1 cellular context compared by ENCODE assay signal in genomic region chr21:29074007-29074376, GRCh38.
A peak's percentile ranks its signal among the peaks of the same experiment; 100 is the strongest.
TF ChIP-seq lines count a peak whose summit lies in the region.

No MANE protein-coding gene starts in this region.

TF ChIP-seq in K562, 482 proteins besides CTCF, POLR2A, EP300 and RAD21 (continued from another document and continues in another):
- TF ChIP-seq ZNF407 (IDR thresholded peaks at IDR 0.05; ENCODE audit: low read depth) (no peak), TBP (optimal IDR thresholded peaks at IDR 0.05; ENCODE audit: low read depth, low read length) (no peak), HMG20B (CRISPR knock-in tag; IDR thresholded peaks at IDR 0.05) (no peak), ETS1 (conservative IDR thresholded peaks at IDR 0.05; ENCODE audit: control insufficient read depth, low read depth, low read length) (no peak), PTRF (tag; IDR thresholded peaks at IDR 0.05) (no peak), RB1 (IDR thresholded peaks at IDR 0.05; ENCODE audit: low read depth) (no peak), CHD4 (IDR thresholded peaks at IDR 0.05; ENCODE audit: insufficient read depth, insufficient replicate concordance, low read depth, low read length, poor library complexity, severe bottlenecking) (no peak), SRF (CRISPR knock-in tag; IDR thresholded peaks at IDR 0.05) (no peak), ZNF280B (CRISPR knock-in tag; IDR thresholded peaks at IDR 0.05) (no peak), SIRT6 (IDR thresholded peaks at IDR 0.05; ENCODE audit: low read depth, low read length) (no peak), RAD51 (IDR thresholded peaks at IDR 0.05; ENCODE audit: borderline replicate concordance, low read depth) (no peak), ZNF592 (IDR thresholded peaks at IDR 0.05) (0 out of 2 replicates have a peak, but pooled peaks have one; percentile 36), ZNF24 (IDR thresholded peaks at IDR 0.05) (no peak), PHTF2 (CRISPR knock-in tag; IDR thresholded peaks at IDR 0.05) (no peak), GABPA (tag; conservative IDR thresholded peaks at IDR 0.05; ENCODE audit: low read depth) (no peak), MECOM (CRISPR knock-in tag; IDR thresholded peaks at IDR 0.05) (peak; percentile 20; the same call in 1 of the 2 replicates), STAT6 (CRISPR knock-in tag; IDR thresholded peaks at IDR 0.05) (no peak), POLR2B (IDR thresholded peaks at IDR 0.05; ENCODE audit: low read depth, partially characterized antibody) (no peak), HMGXB4 (CRISPR knock-in tag; IDR thresholded peaks at IDR 0.05) (no peak), ETV1 (tag; conservative IDR thresholded peaks at IDR 0.05; ENCODE audit: low read depth) (no peak), RBBP5 (IDR thresholded peaks at IDR 0.05; ENCODE audit: borderline replicate concordance, insufficient read depth, low read length, poor library complexity, severe bottlenecking) (no peak), MTA2 (IDR thresholded peaks at IDR 0.05; ENCODE audit: low read depth) (no peak), ATF1 (CRISPR knock-in tag; IDR thresholded peaks at IDR 0.05) (no peak), ATF1 (tag; IDR thresholded peaks at IDR 0.05) (no peak), CLOCK (CRISPR knock-in tag; IDR thresholded peaks at IDR 0.05; ENCODE audit: borderline replicate concordance) (no peak), SMARCA5 (IDR thresholded peaks at IDR 0.05) (no peak), E2F4 (CRISPR knock-in tag; IDR thresholded peaks at IDR 0.05; ENCODE audit: low read depth) (no peak), CREB5 (CRISPR knock-in tag; IDR thresholded peaks at IDR 0.05) (no peak), ZNF165 (CRISPR knock-in tag; IDR thresholded peaks at IDR 0.05; ENCODE audit: borderline replicate concordance) (0 out of 2 replicates have a peak, but pooled peaks have one; percentile 48), BHLHE40 (IDR thresholded peaks at IDR 0.05; ENCODE audit: low read length) (no peak)
